Comparison of ENCODE assay signal across 8 cellular contexts in genomic region chr1:247078315-247079140, GRCh38. TPM values are rescaled to one million over a fixed set of nuclear protein-coding genes. Genes with fewer than 3 reads are reported as not detected.
A peak's percentile ranks its signal among the peaks of the same experiment; 100 is the strongest.
DNase-seq lines count a peak whose midpoint lies in the region; FAIRE-seq and TF ChIP-seq lines count a peak whose summit lies in the region.

TSS of gene ZNF670 (minus strand) at chr1:247078811. CDS start at chr1:247078596, 215 bp downstream.

- H3K4me3 ChIP-seq in neuronal stem cell (ENCODE audit: low read length in 2 of 2): peak within 1 kb of the TSS; percentile 83 to 96
- H3K4me3 ChIP-seq in subcutaneous abdominal adipose tissue (ENCODE audit: low read depth in 1 of 5, low read length in 5 of 5): peak within 1 kb of the TSS; percentile 81 to 95 (median 92)

- peak within 1 kb of the TSS; percentile 76 for H3K4ac ChIP-seq in neuronal stem cell (ENCODE audit: low read length)

- peak within 1 kb of the TSS; percentile 82 for H2BK5ac ChIP-seq in neuronal stem cell (ENCODE audit: low read length)

- no peak within 1 kb of the TSS for H2BK120ac ChIP-seq in neuronal stem cell (ENCODE audit: low read depth, low read length)

- TF ChIP-seq POLR2A in H54 (IDR thresholded peaks at IDR 0.05; ENCODE audit: low read depth, low read length) (peak; percentile 71), Raji (IDR thresholded peaks at IDR 0.05; ENCODE audit: insufficient read depth, low read depth, low read length) (peak; percentile 87)

- peak within 1 kb of the TSS; percentile 71 for H3K4me2 ChIP-seq in neuronal stem cell (ENCODE audit: insufficient read depth, low read length, poor library complexity, severe bottlenecking)

- H3K23ac ChIP-seq in neuronal stem cell (ENCODE audit: low read depth, low read length, poor library complexity): peak within 1 kb of the TSS; percentile 34

- WGBS in neuronal stem cell (ENCODE audit: extremely low coverage in 2 of 2, insufficient read length in 2 of 2, insufficient replicate concordance in 1 of 2), 2 donors: no CpG with 5 or more reads among the region's 54 CpGs

- H3K27ac ChIP-seq in neuronal stem cell (replicated peaks; ENCODE audit: low read length) (peak within 1 kb of the TSS; percentile 59), subcutaneous abdominal adipose tissue (ENCODE audit: low read depth, low read length) (peak within 1 kb of the TSS; percentile 85)

- H3K9me3 ChIP-seq in neuronal stem cell (replicated peaks in 1 of 2; ENCODE audit: control insufficient read depth in 2 of 2, insufficient read depth in 1 of 2, low read depth in 1 of 2, low read length in 2 of 2): peaks cover 13 to 47% of the 10 kb centered on the region in 2 donors
- no peaks in the 10 kb centered on the region for H3K9me3 ChIP-seq in subcutaneous abdominal adipose tissue (ENCODE audit: control insufficient read depth in 5 of 5, low read length in 5 of 5)

- peaks cover 2% of the 10 kb centered on the region for H3K79me1 ChIP-seq in neuronal stem cell (ENCODE audit: low read depth, low read length)

- no peaks in the 10 kb centered on the region for H3K27me3 ChIP-seq in neuronal stem cell (ENCODE audit: control insufficient read depth in 3 of 3, insufficient read depth in 3 of 3, low read depth in 1 of 3, low read length in 3 of 3)
- no peaks in the 10 kb centered on the region for H3K27me3 ChIP-seq in subcutaneous abdominal adipose tissue (ENCODE audit: control insufficient read depth in 5 of 5, insufficient read depth in 4 of 5, low read length in 5 of 5)

- peak; percentile 78 for FAIRE-seq in H54 (lab: Jason Lieb, UNC)

- no peak within 1 kb of the TSS for H2BK12ac ChIP-seq in neuronal stem cell (ENCODE audit: low read length)

- DNase-seq in ELR (ENCODE audit: low read depth) (peak; percentile 98), H54 (ENCODE audit: insufficient read length, low spot score) (peak; percentile 87), LoVo (ENCODE audit: low spot score) (peak; percentile 92), foreskin melanocyte (peak; percentile 88), neuronal stem cell (ENCODE audit: low spot score) (peak; percentile 91)
- DNase-seq in activated effector memory CD4-positive, alpha-beta T cell treated with anti-CD3 and anti-CD28 coated beads, Interleukin-2, amount 50 U/mL, for 16 hours: peak; percentile 94

- H3K9ac ChIP-seq in neuronal stem cell (ENCODE audit: low read depth, low read length, poor library complexity): peak within 1 kb of the TSS; percentile 93
- H3K9ac ChIP-seq in subcutaneous abdominal adipose tissue (ENCODE audit: low read length in 5 of 5): peak within 1 kb of the TSS; percentile 86 to 93 (median 89)

- H3K4me1 ChIP-seq in neuronal stem cell (ENCODE audit: control insufficient read depth in 2 of 2, insufficient read depth in 1 of 2, low read depth in 1 of 2, low read length in 2 of 2): no peaks in the 10 kb centered on the region
- H3K4me1 ChIP-seq in subcutaneous abdominal adipose tissue (ENCODE audit: control insufficient read depth in 5 of 5, insufficient read depth in 5 of 5, low read length in 5 of 5): peaks cover 4 to 23% (median 17%) of the 10 kb centered on the region in 5 donors

- peak within 1 kb of the TSS; percentile 84 for H3K14ac ChIP-seq in neuronal stem cell (ENCODE audit: low read length)

- no peak within 1 kb of the TSS for H4K91ac ChIP-seq in neuronal stem cell (ENCODE audit: low read depth, low read length, poor library complexity)

- H2AFZ ChIP-seq in neuronal stem cell (ENCODE audit: low read length): peak within 1 kb of the TSS; percentile 95

- no peak within 1 kb of the TSS for H4K8ac ChIP-seq in neuronal stem cell (ENCODE audit: low read depth, low read length)

- H2AK5ac ChIP-seq in neuronal stem cell (ENCODE audit: low read depth, low read length): peak within 1 kb of the TSS; percentile 61

- H3K36me3 ChIP-seq in neuronal stem cell (replicated peaks in 1 of 2; ENCODE audit: control insufficient read depth in 2 of 2, insufficient read depth in 2 of 2, low read length in 2 of 2): peaks cover 9 to 26% of the 10 kb centered on the region in 2 donors
- H3K36me3 ChIP-seq in subcutaneous abdominal adipose tissue (ENCODE audit: control insufficient read depth in 5 of 5, insufficient read depth in 5 of 5, low read length in 5 of 5): no peaks in the 10 kb centered on the region

- H2BK15ac ChIP-seq in neuronal stem cell (ENCODE audit: low read length): no peak within 1 kb of the TSS

- peak within 1 kb of the TSS; percentile 98 for H3K18ac ChIP-seq in neuronal stem cell (ENCODE audit: low read length)

RNA-seq across cellular contexts. Expression of gene ZNF670, which starts in this region (rescaled TPM):
- 6.7 TPM for polyA plus RNA-seq in neuronal stem cell (2013, experiment 1 of 2)
- polyA plus RNA-seq in neuronal stem cell (2013, experiment 2 of 2): 7.4 TPM

Comparison
In these comparisons a context has a peak if more than half of its experiments do, and no peak if none do; other contexts are left out.
1. Peak in every context shown above with its lines: DNase-seq, H3K4me3 ChIP-seq and H3K27ac ChIP-seq.